In genomic region chr5:89988998-89989690, GRCh38 we compare ENCODE assay signal across 19 cellular contexts.
DNase-seq lines count a peak whose midpoint lies in the region; ATAC-seq and TF ChIP-seq lines count a peak whose summit lies in the region.
"Had no signal": no experiment of that assay in that cellular context is flagged by ENCODE, and none has a peak within 500 bp of the region (broad histone marks: within the 10 kb centered on the region; RNA-seq: fewer than 3 reads in every experiment).

No MANE protein-coding gene starts in this region.

- peaks cover 4 to 12% of the 10 kb centered on the region in 2 donors for H3K4me1 ChIP-seq in muscle layer of duodenum (ENCODE audit: control insufficient read depth in 1 of 2, insufficient read depth in 2 of 2, low read length in 2 of 2)
- H3K4me1 ChIP-seq in BE2C, result no peaks in the 10 kb centered on the region
- H3K4me1 ChIP-seq: pancreas had no signal

- no peak overlapping the region for H3K4me3 Mint-ChIP-seq in natural killer cell
- H3K4me3 Mint-ChIP-seq: activated naive CD4-positive, alpha-beta T cell treated with anti-CD3 and anti-CD28 coated beads, Interleukin-2, amount 50 U/mL, for 24 hours had no signal

- DNase-seq in astrocyte of the spinal cord (ENCODE audit: low read depth, low spot score), result peak; percentile 62
- DNase-seq in fibroblast of the aortic adventitia (ENCODE audit: low read depth), result peak; percentile 91
- DNase-seq in stromal cell of bone marrow (ENCODE audit: low read depth), result peak; percentile 78
- no peak for DNase-seq in MG63
- no peak for DNase-seq in BE2C
- no peak for DNase-seq in natural killer cell
- DNase-seq: activated CD8-positive, alpha-beta memory T cell treated with anti-CD3 and anti-CD28 coated beads, Interleukin-2, amount 50 U/mL, for 4 hours; dermis blood vessel endothelial cell; NCI-H1092; NCI-H446; PC-9; stimulated activated CD4-positive, alpha-beta T cell treated with anti-CD3 and anti-CD28 coated beads, Interleukin-1b, Interleukin-23, amount 100 ng/mL, for 48 hours; SW 1271 had no signal

- intact Hi-C loops in natural killer cell (cut with micrococcal nuclease), result no loop called here

- H3K27ac Mint-ChIP-seq in natural killer cell, result no peak overlapping the region
- H3K27ac Mint-ChIP-seq: activated naive CD4-positive, alpha-beta T cell treated with anti-CD3 and anti-CD28 coated beads, Interleukin-2, amount 50 U/mL, for 24 hours had no signal

- TF ChIP-seq CTCF in astrocyte of the spinal cord (IDR thresholded peaks at IDR 0.05; ENCODE audit: low read depth, low read length) (no peak), fibroblast of the aortic adventitia (IDR thresholded peaks at IDR 0.05; ENCODE audit: insufficient read depth, low read length) (no peak), BE2C (IDR thresholded peaks at IDR 0.05; ENCODE audit: low read depth, low read length) (no peak), natural killer cell (IDR thresholded peaks at IDR 0.05) (no peak)

- peak overlapping the region; percentile 14 for H3K27ac ChIP-seq in muscle layer of duodenum (ENCODE audit: low read length)
- H3K27ac ChIP-seq: BLaER1 treated with 17β-estradiol and CSF1 and Interleukin-3, amounts not matched to agents 10 nM and 100 nM; pancreas; PC-9 had no signal

- in situ Hi-C loops in astrocyte of the spinal cord (cut with HindIII; ENCODE audit: low sequenced_read_pairs), result no loop called here

- no peaks in the 10 kb centered on the region for H3K36me3 Mint-ChIP-seq in natural killer cell
- H3K36me3 Mint-ChIP-seq: activated naive CD4-positive, alpha-beta T cell treated with anti-CD3 and anti-CD28 coated beads, Interleukin-2, amount 50 U/mL, for 24 hours had no signal

- H3K4me3 ChIP-seq in astrocyte of the spinal cord (ENCODE audit: low read depth, low read length) (no peak overlapping the region), fibroblast of the aortic adventitia (ENCODE audit: low read depth, low read length) (no peak overlapping the region), muscle layer of duodenum (ENCODE audit: low read depth in 1 of 2, low read length in 2 of 2) (no peak overlapping the region), MG63 (no peak overlapping the region), BE2C (ENCODE audit: low read depth, low read length) (no peak overlapping the region)
- H3K4me3 ChIP-seq: BLaER1 treated with 17β-estradiol and CSF1 and Interleukin-3, amounts not matched to agents 10 nM and 100 nM; lung; pancreas; PC-9 had no signal

- H3K9me3 ChIP-seq in muscle layer of duodenum (ENCODE audit: control insufficient read depth in 1 of 2, low read length in 2 of 2), result no peaks in the 10 kb centered on the region
- H3K9me3 ChIP-seq in MG63, result no peaks in the 10 kb centered on the region
- no peaks in the 10 kb centered on the region for H3K9me3 ChIP-seq in BE2C
- H3K9me3 ChIP-seq: BLaER1 treated with 17β-estradiol and CSF1 and Interleukin-3, amounts not matched to agents 10 nM and 100 nM; pancreas had no signal

- no peaks in the 10 kb centered on the region for H3K4me1 Mint-ChIP-seq in natural killer cell
- H3K4me1 Mint-ChIP-seq: activated naive CD4-positive, alpha-beta T cell treated with anti-CD3 and anti-CD28 coated beads, Interleukin-2, amount 50 U/mL, for 24 hours had no signal

- no peak for ATAC-seq in HG02623 (IDR thresholded peaks at IDR 0.05; ENCODE audit: unreplicated experiment)
- no peak for ATAC-seq in natural killer cell

- H3K27me3 ChIP-seq in muscle layer of duodenum (ENCODE audit: low read depth, low read length) (no peaks in the 10 kb centered on the region), MG63 (no peaks in the 10 kb centered on the region; the same call in 1 of the 2 replicates), BE2C (no peaks in the 10 kb centered on the region)
- H3K27me3 ChIP-seq: BLaER1 treated with 17β-estradiol and CSF1 and Interleukin-3, amounts not matched to agents 10 nM and 100 nM; pancreas had no signal

- H3K36me3 ChIP-seq in muscle layer of duodenum (ENCODE audit: control insufficient read depth in 1 of 2, insufficient read depth in 2 of 2, low read length in 2 of 2) (no peaks in the 10 kb centered on the region), MG63 (no peaks in the 10 kb centered on the region), BE2C (no peaks in the 10 kb centered on the region)
- H3K36me3 ChIP-seq: BLaER1 treated with 17β-estradiol and CSF1 and Interleukin-3, amounts not matched to agents 10 nM and 100 nM; pancreas had no signal

- H3K9me3 Mint-ChIP-seq in natural killer cell, result peaks cover 2 to 4% of the 10 kb centered on the region in 2 donors

- no peaks in the 10 kb centered on the region for H3K27me3 Mint-ChIP-seq in natural killer cell (ENCODE audit: low read depth in 2 of 2)
- H3K27me3 Mint-ChIP-seq: activated naive CD4-positive, alpha-beta T cell treated with anti-CD3 and anti-CD28 coated beads, Interleukin-2, amount 50 U/mL, for 24 hours had no signal

Comparison
In these comparisons a context has a peak if more than half of its experiments do, and no peak if none do; other contexts are left out.
1. DNase-seq: peak in astrocyte of the spinal cord (single experiment), fibroblast of the aortic adventitia (single experiment) and stromal cell of bone marrow (single experiment); none in MG63 (single experiment), BE2C (single experiment) and natural killer cell (single experiment).